Comparison of ENCODE assay signal across 10 cellular contexts in the genomic region with DNA sequence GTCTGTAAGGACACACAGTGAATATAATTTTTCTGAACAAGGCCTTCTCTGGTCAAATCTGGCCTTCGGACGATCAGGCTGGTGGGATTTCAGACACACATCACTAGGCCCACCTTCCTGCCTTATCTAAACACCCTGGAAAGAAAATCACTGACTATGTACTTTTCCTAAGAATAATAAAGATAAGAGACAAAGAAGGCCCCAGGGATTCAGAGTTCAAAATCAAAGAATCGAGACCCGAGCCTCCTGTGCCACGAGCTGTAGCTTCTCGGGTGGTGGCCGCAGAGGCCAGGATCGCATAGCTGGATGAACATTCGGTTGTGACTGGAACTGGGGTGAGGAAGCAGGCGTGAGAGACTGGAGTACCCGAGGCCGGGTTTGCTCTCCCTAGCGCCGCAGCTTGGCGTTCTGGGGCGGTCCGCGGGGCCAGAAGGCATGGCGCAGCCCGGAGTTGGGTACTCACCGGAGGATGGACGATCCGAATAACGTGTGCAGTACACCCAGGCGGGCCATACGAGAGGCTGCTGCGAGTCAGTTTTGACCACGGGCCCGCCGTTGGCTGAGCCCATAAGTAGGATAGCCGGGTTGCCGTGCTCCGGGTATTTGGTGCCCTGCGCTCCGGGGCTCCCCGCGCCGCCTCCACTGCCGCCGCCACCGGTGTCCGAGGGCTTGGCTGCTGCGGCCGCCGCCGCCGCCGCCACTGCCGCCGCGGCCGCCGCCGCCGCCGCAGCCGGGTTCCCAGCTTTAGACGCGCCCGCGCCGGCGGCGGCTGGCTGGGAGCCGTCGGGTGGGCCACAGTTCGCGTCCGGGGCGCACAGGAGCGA. TPM values are rescaled to one million over a fixed set of nuclear protein-coding genes. Genes with fewer than 3 reads are reported as not detected.
DNase-seq lines count a peak whose midpoint lies in the region; ATAC-seq and TF ChIP-seq lines count a peak whose summit lies in the region.
"Had no signal": no experiment of that assay in that cellular context is flagged by ENCODE, and none has a peak within 500 bp of the region (broad histone marks: within the 10 kb centered on the region; RNA-seq: fewer than 3 reads in every experiment).

No MANE protein-coding gene starts in this region.

- H3K9me3 ChIP-seq in breast epithelium, result no peaks in the 10 kb centered on the region
- H3K9me3 ChIP-seq in mesenchymal stem cell (ENCODE audit: control insufficient read depth, low read length), result no peaks in the 10 kb centered on the region

- H3K14ac ChIP-seq in mesenchymal stem cell (ENCODE audit: low read length in 2 of 2), result no peak overlapping the region

- H3K9ac ChIP-seq in mesenchymal stem cell (ENCODE audit: low read length), result peak overlapping the region; percentile 98

- no peak overlapping the region for H2BK15ac ChIP-seq in mesenchymal stem cell (ENCODE audit: low read depth, poor library complexity, severe bottlenecking)

- no peak overlapping the region for H2BK120ac ChIP-seq in mesenchymal stem cell (ENCODE audit: low read depth, low read length)

- 2% methylated on average over 59 of the region's 71 CpGs for WGBS in mesenchymal stem cell

- no peak overlapping the region for H2BK12ac ChIP-seq in mesenchymal stem cell (ENCODE audit: low read length in 2 of 2)

- no peak overlapping the region for H3K4ac ChIP-seq in mesenchymal stem cell (ENCODE audit: low read depth in 1 of 2, low read length in 2 of 2)

- H3K79me1 ChIP-seq in mesenchymal stem cell (replicated peaks; ENCODE audit: low read length, poor library complexity, severe bottlenecking), result no peaks in the 10 kb centered on the region

- H3K27ac Mint-ChIP-seq in MCF 10A (ENCODE audit: low read depth, unreplicated experiment) (no peak overlapping the region), type B pancreatic cell (peak overlapping the region; percentile 16)
- peak overlapping the region; percentile 84 for H3K27ac Mint-ChIP-seq in activated T-cell treated with anti-CD3 and anti-CD28 coated beads, Interleukin-2, amount 50 U/mL, for 72 hours

- no peak for DNase-seq in breast epithelium (ENCODE audit: low spot score in 2 of 2)
- DNase-seq in MCF 10A (ENCODE audit: unreplicated experiment), result no peak
- no peak for DNase-seq in activated T-cell treated with anti-CD3 and anti-CD28 coated beads, Interleukin-2, amount 50 U/mL, for 72 hours
- no peak for DNase-seq in mesenchymal stem cell
- no peak for DNase-seq in type B pancreatic cell (ENCODE audit: extremely low spot score, unreplicated experiment)
- DNase-seq in NCI-H2029 treated with DMSO at 0.1 percent for 48 hours (lab: John Stamatoyannopoulos, UW), result no peak
- DNase-seq in DMS114 treated with DMSO at 0.1 percent for 48 hours (lab: John Stamatoyannopoulos, UW; ENCODE audit: unreplicated experiment), result no peak
- no peak for DNase-seq in kidney tubule cell (ENCODE audit: low spot score)
- DNase-seq: NCI-H146, SIG-M5 had no signal

- ATAC-seq in activated T-cell treated with anti-CD3 and anti-CD28 coated beads, Interleukin-2, amount 50 U/mL, for 72 hours (replicated peaks in 1 of 2), result no peak

- H3K36me3 ChIP-seq in breast epithelium (no peaks in the 10 kb centered on the region), mesenchymal stem cell (ENCODE audit: control insufficient read depth in 1 of 2, insufficient read depth in 2 of 2, low read depth in 1 of 2, low read length in 2 of 2) (peaks cover 0 to 23% of the 10 kb centered on the region in 2 experiments)

- POLR2A ChIA-PET in MCF 10A (lab: Yijun Ruan, JAX), result no interaction called here

- no peak overlapping the region for H3K4me2 ChIP-seq in mesenchymal stem cell (ENCODE audit: low read length, poor library complexity, severe bottlenecking)

- H3K4me1 Mint-ChIP-seq in MCF 10A (ENCODE audit: insufficient read depth, unreplicated experiment), result no peaks in the 10 kb centered on the region
- peaks cover 36% of the 10 kb centered on the region for H3K4me1 Mint-ChIP-seq in activated T-cell treated with anti-CD3 and anti-CD28 coated beads, Interleukin-2, amount 50 U/mL, for 72 hours (ENCODE audit: low read depth)
- H3K4me1 Mint-ChIP-seq in type B pancreatic cell (ENCODE audit: unreplicated experiment), result peaks cover 8% of the 10 kb centered on the region

- H3K36me3 Mint-ChIP-seq in MCF 10A (ENCODE audit: insufficient read depth, unreplicated experiment) (peaks cover 7% of the 10 kb centered on the region), type B pancreatic cell (peaks cover under 1% of the 10 kb centered on the region)
- H3K36me3 Mint-ChIP-seq in activated T-cell treated with anti-CD3 and anti-CD28 coated beads, Interleukin-2, amount 50 U/mL, for 72 hours (ENCODE audit: insufficient read depth in 2 of 2), result peaks cover 0 to 2% of the 10 kb centered on the region in 2 donors

- no peak for TF ChIP-seq CTCF in breast epithelium (IDR thresholded peaks at IDR 0.05)
- no peak for TF ChIP-seq CTCF in MCF 10A (IDR thresholded peaks at IDR 0.05; ENCODE audit: unreplicated experiment)
- no peak for TF ChIP-seq CTCF in type B pancreatic cell (conservative IDR thresholded peaks at IDR 0.05)

- CTCF ChIA-PET in MCF 10A (lab: Yijun Ruan, JAX), result interaction anchor here (0.6 to 2.1 kb wide), 5 partner anchors 9 to 823 kb away, joined by 3 to 11 read pairs (median 4); no protein-coding TSS in a partner anchor

- H3K27me3 ChIP-seq in breast epithelium (peaks cover 2 to 96% of the 10 kb centered on the region in 2 donors), mesenchymal stem cell (ENCODE audit: control insufficient read depth in 1 of 2, insufficient read depth in 1 of 2, low read length in 2 of 2) (peaks cover 0 to 92% of the 10 kb centered on the region in 2 experiments)

- no peak overlapping the region for H2AFZ ChIP-seq in mesenchymal stem cell (ENCODE audit: low read depth, low read length)

- H3K18ac ChIP-seq in mesenchymal stem cell (ENCODE audit: low read depth in 1 of 2, low read length in 2 of 2), result no peak overlapping the region

- no peak overlapping the region for H2BK5ac ChIP-seq in mesenchymal stem cell (ENCODE audit: low read depth, low read length, poor library complexity, severe bottlenecking)

- H3K27ac ChIP-seq in breast epithelium (peak overlapping the region in 1 of 2 donors; percentile 71), mesenchymal stem cell (ENCODE audit: low read length, poor library complexity, severe bottlenecking) (no peak overlapping the region)

- H4K91ac ChIP-seq in mesenchymal stem cell (ENCODE audit: low read length), result no peak overlapping the region

- no peak overlapping the region for H2AK5ac ChIP-seq in mesenchymal stem cell (ENCODE audit: low read length, severe bottlenecking)

- no peak for TF ChIP-seq POLR2A in breast epithelium (IDR thresholded peaks at IDR 0.05)

- no TSS peak for BruUV-seq in MCF 10A (replicated peaks; lab: Mats Ljungman, UMichigan)

- no peak overlapping the region for H3K4me3 Mint-ChIP-seq in MCF 10A (ENCODE audit: unreplicated experiment)
- H3K4me3 Mint-ChIP-seq in activated T-cell treated with anti-CD3 and anti-CD28 coated beads, Interleukin-2, amount 50 U/mL, for 72 hours, result peak overlapping the region; percentile 45 to 73
- H3K4me3 Mint-ChIP-seq in type B pancreatic cell, result peak overlapping the region; percentile 81

- H3K4me3 ChIP-seq in breast epithelium (peak overlapping the region; percentile 52 to 63 (median 58)), mesenchymal stem cell (ENCODE audit: insufficient read depth in 1 of 2, low read depth in 1 of 2, low read length in 2 of 2) (peak overlapping the region; percentile 30 to 89)

- H3K9me3 Mint-ChIP-seq in MCF 10A (ENCODE audit: unreplicated experiment) (no peaks in the 10 kb centered on the region), type B pancreatic cell (no peaks in the 10 kb centered on the region)
- no peaks in the 10 kb centered on the region for H3K9me3 Mint-ChIP-seq in activated T-cell treated with anti-CD3 and anti-CD28 coated beads, Interleukin-2, amount 50 U/mL, for 72 hours

- H4K8ac ChIP-seq in mesenchymal stem cell (ENCODE audit: low read length), result no peak overlapping the region

- H3K23ac ChIP-seq in mesenchymal stem cell (ENCODE audit: low read length in 2 of 2), result no peak overlapping the region

- H3K27me3 Mint-ChIP-seq in MCF 10A (ENCODE audit: insufficient read depth, unreplicated experiment) (no peaks in the 10 kb centered on the region), type B pancreatic cell (peaks cover 92% of the 10 kb centered on the region)
- H3K27me3 Mint-ChIP-seq in activated T-cell treated with anti-CD3 and anti-CD28 coated beads, Interleukin-2, amount 50 U/mL, for 72 hours (ENCODE audit: low read depth), result peaks cover 88% of the 10 kb centered on the region

- H3K4me1 ChIP-seq in breast epithelium, result peaks cover 0 to 11% of the 10 kb centered on the region in 2 donors
- H3K4me1 ChIP-seq in mesenchymal stem cell (ENCODE audit: control insufficient read depth, insufficient read depth, low read depth, low read length), result peaks cover 29% of the 10 kb centered on the region

- intact Hi-C loops in breast epithelium (cut with DNase I; ENCODE audit: low total_unique reads) (no loop called here), MCF 10A (cut with micrococcal nuclease) (no loop called here)

RNA-seq across cellular contexts. Expression of a gene that starts 1.4 kb away (rescaled TPM):
- 1 to 10 TPM in 2 of 3 donors, under 1 TPM in 1; 0.29 to 6.4 (median 1.6) TPM for total RNA-seq in breast epithelium
- total RNA-seq in MCF 10A (2022), result not detected in 2 replicates
- not detected for total RNA-seq in activated T-cell treated with anti-CD3 and anti-CD28 coated beads, Interleukin-2, amount 50 U/mL, for 72 hours
- not detected for polyA plus RNA-seq in mesenchymal stem cell (2013, experiment 1 of 2)
- not detected for polyA plus RNA-seq in mesenchymal stem cell (2013, experiment 2 of 2)
- total RNA-seq in type B pancreatic cell (ENCODE audit: low replicate concordance), result 0.57 and 2.7 TPM in 2 replicates
